19 cellular contexts compared by ENCODE assay signal in the genomic region with DNA sequence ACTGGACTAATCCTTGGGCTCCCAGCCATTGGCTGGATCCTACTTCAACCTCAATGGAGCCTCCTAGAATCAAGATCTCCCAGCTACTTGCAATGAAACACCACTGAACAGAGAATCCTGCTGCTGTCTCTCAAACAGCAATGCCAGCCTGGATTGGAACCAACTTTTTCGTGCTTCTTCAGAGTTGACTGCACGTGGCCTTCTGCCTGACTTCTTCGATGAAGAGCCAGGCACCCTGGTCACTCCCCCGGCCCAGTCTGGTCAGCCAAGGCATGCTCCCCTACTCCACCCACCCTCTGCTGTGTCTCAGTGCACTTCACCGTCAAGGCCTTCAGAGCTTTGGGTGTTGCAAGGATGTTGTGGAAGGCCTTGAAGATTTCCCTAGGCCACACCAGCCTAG.
DNase-seq lines count a peak whose midpoint lies in the region; ATAC-seq and TF ChIP-seq lines count a peak whose summit lies in the region.
"Had no signal": no experiment of that assay in that cellular context is flagged by ENCODE, and none has a peak within 500 bp of the region (broad histone marks: within the 10 kb centered on the region; RNA-seq: fewer than 3 reads in every experiment).

No MANE protein-coding gene starts in this region.

- H3K27ac ChIP-seq in neuronal stem cell (replicated peaks; ENCODE audit: low read length) (no peak overlapping the region), upper lobe of right lung (no peak overlapping the region)
- H3K27ac ChIP-seq: A549; BLaER1 treated with 17β-estradiol and CSF1 and Interleukin-3, amounts not matched to agents 10 nM and 100 nM; GM23248 had no signal

- H3K36me3 ChIP-seq in neuronal stem cell (replicated peaks in 1 of 2; ENCODE audit: control insufficient read depth in 2 of 2, insufficient read depth in 2 of 2, low read length in 2 of 2) (peaks cover 0 to 3% of the 10 kb centered on the region in 2 donors), upper lobe of right lung (no peaks in the 10 kb centered on the region)
- H3K36me3 ChIP-seq: BE2C; BLaER1 treated with 17β-estradiol and CSF1 and Interleukin-3, amounts not matched to agents 10 nM and 100 nM had no signal

- no peak overlapping the region for H3K18ac ChIP-seq in neuronal stem cell (ENCODE audit: low read length)

- H2AK5ac ChIP-seq in neuronal stem cell (ENCODE audit: low read depth, low read length) = no peak overlapping the region

- H3K9me3 ChIP-seq in neuronal stem cell (replicated peaks in 1 of 2; ENCODE audit: control insufficient read depth in 2 of 2, insufficient read depth in 1 of 2, low read depth in 1 of 2, low read length in 2 of 2) = no peaks in the 10 kb centered on the region
- H3K9me3 ChIP-seq in upper lobe of right lung = no peaks in the 10 kb centered on the region
- H3K9me3 ChIP-seq: A549, BE2C had no signal

- no peak overlapping the region for H2BK12ac ChIP-seq in neuronal stem cell (ENCODE audit: low read length)

- H2BK120ac ChIP-seq in neuronal stem cell (ENCODE audit: low read depth, low read length) = no peak overlapping the region

- peaks cover 24% of the 10 kb centered on the region for H3K27me3 Mint-ChIP-seq in Calu3 (ENCODE audit: unreplicated experiment)
- H3K27me3 Mint-ChIP-seq in activated CD4-positive, alpha-beta T cell treated with anti-CD3 and anti-CD28 coated beads for 36 hours = peaks cover 21% of the 10 kb centered on the region

- H3K79me1 ChIP-seq in neuronal stem cell (ENCODE audit: low read depth, low read length) = no peaks in the 10 kb centered on the region

- POLR2A ChIA-PET in activated CD4-positive, alpha-beta T cell treated with anti-CD3 and anti-CD28 coated beads for 36 hours (lab: Charles Lee) = no interaction called here

- no peak overlapping the region for H3K27ac Mint-ChIP-seq in Calu3 (ENCODE audit: unreplicated experiment)
- H3K27ac Mint-ChIP-seq in activated CD4-positive, alpha-beta T cell treated with anti-CD3 and anti-CD28 coated beads for 36 hours = no peak overlapping the region
- H3K27ac Mint-ChIP-seq: CD4-positive, alpha-beta memory T cell; H9 had no signal

- peaks cover 14% of the 10 kb centered on the region for H3K4me1 Mint-ChIP-seq in Calu3 (ENCODE audit: low read depth, unreplicated experiment)
- H3K4me1 Mint-ChIP-seq in activated CD4-positive, alpha-beta T cell treated with anti-CD3 and anti-CD28 coated beads for 36 hours = no peaks in the 10 kb centered on the region
- H3K4me1 Mint-ChIP-seq: CD4-positive, alpha-beta memory T cell had no signal

- H3K9ac ChIP-seq in neuronal stem cell (ENCODE audit: low read depth, low read length, poor library complexity) = no peak overlapping the region
- H3K9ac ChIP-seq: BLaER1 treated with 17β-estradiol and CSF1 and Interleukin-3, amounts not matched to agents 10 nM and 100 nM; GM23248 had no signal

- CTCF ChIA-PET in Calu3 (lab: Charles Lee) = no interaction called here
- CTCF ChIA-PET in activated CD4-positive, alpha-beta T cell treated with anti-CD3 and anti-CD28 coated beads for 36 hours (lab: Charles Lee) = no interaction called here

- H3K4me1 ChIP-seq in neuronal stem cell (ENCODE audit: control insufficient read depth in 2 of 2, insufficient read depth in 1 of 2, low read depth in 1 of 2, low read length in 2 of 2) (peaks cover 6 to 15% of the 10 kb centered on the region in 2 donors), upper lobe of right lung (no peaks in the 10 kb centered on the region)
- H3K4me1 ChIP-seq: A549 had no signal

- intact Hi-C loops in cardiac septum (cut with DNase I) = no loop called here
- intact Hi-C loops in Right ventricle myocardium inferior (cut with DNase I) = no loop called here
- intact Hi-C loops in upper lobe of right lung (cut with DNase I) = no loop called here
- intact Hi-C loops in Calu3 (cut with micrococcal nuclease; ENCODE audit: unreplicated experiment) = no loop called here
- intact Hi-C loops in activated CD4-positive, alpha-beta T cell treated with anti-CD3 and anti-CD28 coated beads for 36 hours (cut with DNase I, micrococcal nuclease) = no loop called here

- no peak overlapping the region for H3K4me3 Mint-ChIP-seq in Calu3 (ENCODE audit: low read depth, unreplicated experiment)
- H3K4me3 Mint-ChIP-seq in activated CD4-positive, alpha-beta T cell treated with anti-CD3 and anti-CD28 coated beads for 36 hours = no peak overlapping the region
- H3K4me3 Mint-ChIP-seq: CD4-positive, alpha-beta memory T cell; H9 had no signal

- H3K4me3 ChIP-seq in neuronal stem cell (ENCODE audit: low read length in 2 of 2) (no peak overlapping the region), upper lobe of right lung (no peak overlapping the region)
- H3K4me3 ChIP-seq: A549; BLaER1 treated with 17β-estradiol and CSF1 and Interleukin-3, amounts not matched to agents 10 nM and 100 nM; GM23248 had no signal

- H3K14ac ChIP-seq in neuronal stem cell (ENCODE audit: low read length) = no peak overlapping the region

- H4K8ac ChIP-seq in neuronal stem cell (ENCODE audit: low read depth, low read length) = no peak overlapping the region

- no peak for TF ChIP-seq CTCF in upper lobe of right lung (IDR thresholded peaks at IDR 0.05)
- TF ChIP-seq CTCF in Calu3 (IDR thresholded peaks at IDR 0.05; ENCODE audit: unreplicated experiment) = no peak

- H3K23ac ChIP-seq in neuronal stem cell (ENCODE audit: low read depth, low read length, poor library complexity) = peak overlapping the region; percentile 27

- peak; percentile 10 for DNase-seq in cardiac septum (ENCODE audit: low spot score)
- DNase-seq in Right ventricle myocardium inferior (ENCODE audit: missing footprints) = no peak
- no peak for DNase-seq in neuronal stem cell (ENCODE audit: low spot score)
- peak; percentile 44 for DNase-seq in upper lobe of right lung
- no peak for DNase-seq in Calu3
- DNase-seq in activated CD4-positive, alpha-beta T cell treated with anti-CD3 and anti-CD28 coated beads for 36 hours = no peak
- DNase-seq: 8988T; ACHN; AML-193; BE2C; CD4-positive, alpha-beta memory T cell; COR-L47; DMS153; DND-41; GM23248; H9 had no signal

- H3K4me2 ChIP-seq in neuronal stem cell (ENCODE audit: insufficient read depth, low read length, poor library complexity, severe bottlenecking) = no peak overlapping the region
- H3K4me2 ChIP-seq: A549 had no signal

- H3K9me3 Mint-ChIP-seq in Calu3 (ENCODE audit: low read depth, unreplicated experiment) = peaks cover 4% of the 10 kb centered on the region
- H3K9me3 Mint-ChIP-seq in activated CD4-positive, alpha-beta T cell treated with anti-CD3 and anti-CD28 coated beads for 36 hours (ENCODE audit: low read depth) = no peaks in the 10 kb centered on the region

- H3K27me3 ChIP-seq in neuronal stem cell (ENCODE audit: control insufficient read depth in 3 of 3, insufficient read depth in 3 of 3, low read depth in 1 of 3, low read length in 3 of 3) (no peaks in the 10 kb centered on the region), upper lobe of right lung (no peaks in the 10 kb centered on the region)
- H3K27me3 ChIP-seq: BE2C; BLaER1 treated with 17β-estradiol and CSF1 and Interleukin-3, amounts not matched to agents 10 nM and 100 nM had no signal

- no peak overlapping the region for H3K4ac ChIP-seq in neuronal stem cell (ENCODE audit: low read length)

- no peak overlapping the region for H4K91ac ChIP-seq in neuronal stem cell (ENCODE audit: low read depth, low read length, poor library complexity)

- H2AFZ ChIP-seq in neuronal stem cell (ENCODE audit: low read length) = no peak overlapping the region
- H2AFZ ChIP-seq: GM23248 had no signal

- H2BK15ac ChIP-seq in neuronal stem cell (ENCODE audit: low read length) = no peak overlapping the region

- no TSS peak for BruUV-seq in Calu3 (replicated peaks; lab: Mats Ljungman, UMichigan)

- H3K36me3 Mint-ChIP-seq in Calu3 (ENCODE audit: insufficient read depth, unreplicated experiment) = no peaks in the 10 kb centered on the region
- no peaks in the 10 kb centered on the region for H3K36me3 Mint-ChIP-seq in activated CD4-positive, alpha-beta T cell treated with anti-CD3 and anti-CD28 coated beads for 36 hours (ENCODE audit: low read depth)
- H3K36me3 Mint-ChIP-seq: CD4-positive, alpha-beta memory T cell had no signal

- no peak overlapping the region for H2BK5ac ChIP-seq in neuronal stem cell (ENCODE audit: low read length)

- no CpG with 5 or more reads among the region's 5 CpGs for WGBS in neuronal stem cell (ENCODE audit: extremely low coverage in 2 of 2, insufficient read length in 2 of 2, insufficient replicate concordance in 1 of 2), 2 donors

- ATAC-seq in Right ventricle myocardium inferior (no peak), upper lobe of right lung (no peak)
- no peak for ATAC-seq in activated CD4-positive, alpha-beta T cell treated with anti-CD3 and anti-CD28 coated beads for 36 hours
- ATAC-seq: A549, HCT116 had no signal

Comparison
In these comparisons a context has a peak if more than half of its experiments do, and no peak if none do; other contexts are left out.
1. DNase-seq: peak in cardiac septum (single experiment) and upper lobe of right lung (single experiment); none in Right ventricle myocardium inferior (single experiment), neuronal stem cell (single experiment), Calu3 (single experiment) and activated CD4-positive, alpha-beta T cell treated with anti-CD3 and anti-CD28 coated beads for 36 hours (single experiment).